1 cellular context compared by ENCODE assay signal in genomic region chr21:19340303-19340702, GRCh38.
TF ChIP-seq lines count a peak whose summit lies in the region.

No MANE protein-coding gene starts in this region.

TF ChIP-seq in SK-N-SH treated with all-trans-retinoic acid at 6 μM for 48 hours, 23 proteins besides CTCF, POLR2A, EP300 and RAD21 (continued from another document):
- no peak for TF ChIP-seq CSRNP3 (CRISPR knock-in tag; IDR thresholded peaks at IDR 0.05)
